In the genomic region with DNA sequence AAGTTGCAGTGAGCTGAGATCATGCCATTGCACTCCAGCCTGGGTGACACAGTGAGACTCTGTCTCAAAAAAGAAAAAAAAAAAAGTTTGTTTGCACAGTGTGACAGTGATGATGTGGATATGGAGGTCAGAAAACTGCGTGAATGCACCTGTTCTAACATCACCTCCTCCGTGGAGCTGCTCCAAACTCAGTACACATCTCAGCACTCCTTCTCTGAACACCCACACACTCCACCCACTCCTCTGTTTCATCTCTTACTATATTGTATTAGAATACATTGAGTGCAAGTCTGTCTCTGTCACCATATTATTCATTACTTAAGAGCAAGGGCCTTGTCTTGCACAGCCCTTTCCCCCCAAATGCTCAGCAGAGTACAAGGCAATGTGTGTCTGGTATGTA, we compare ENCODE assay signal across 12 cellular contexts.
"Had no signal": no experiment of that assay in that cellular context is flagged by ENCODE, and none has a peak within 500 bp of the region (broad histone marks: within the 10 kb centered on the region; RNA-seq: fewer than 3 reads in every experiment).

No MANE protein-coding gene starts in this region.

- H3K9me3 ChIP-seq: gastrocnemius medialis, left ventricle myocardium inferior, thoracic aorta had no signal

- H3K27ac ChIP-seq: epithelial cell of prostate, gastrocnemius medialis, left ventricle myocardium inferior, thoracic aorta had no signal

- DNase-seq: activated B cell treated with CpG ODN at 0.5 μM for 24 hours; amygdala; effector memory CD8-positive, alpha-beta T cell; gastrocnemius medialis; left ventricle myocardium inferior; mesenchymal stem cell; SIG-M5; stimulated activated naive CD8-positive, alpha-beta T cell treated with anti-CD3 and anti-CD28 coated beads, Interleukin-15, amount 100 ng/mL, for 72 hours; T-helper 17 cell had no signal

- H3K27me3 ChIP-seq: gastrocnemius medialis had no signal

- H3K4me3 ChIP-seq: gastrocnemius medialis, left ventricle myocardium inferior, thoracic aorta had no signal

- H3K4me1 ChIP-seq: left ventricle myocardium inferior had no signal

- ATAC-seq: effector memory CD8-positive, alpha-beta T cell; gastrocnemius medialis; natural killer cell treated with Interleukin-12 subunit alpha and Interleukin-12 subunit beta and Interleukin-15 and Interleukin-18, amount 100 ng/mL, for 72 hours; stimulated activated naive CD8-positive, alpha-beta T cell treated with anti-CD3 and anti-CD28 coated beads, Interleukin-15, amount 100 ng/mL, for 72 hours; T-helper 17 cell had no signal

- H3K36me3 ChIP-seq: gastrocnemius medialis, left ventricle myocardium inferior, thoracic aorta had no signal
